Comparison of ENCODE assay signal across 11 cellular contexts in genomic region chr12:93908846-93909592, GRCh38.
A peak's percentile ranks its signal among the peaks of the same experiment; 100 is the strongest.
DNase-seq lines count a peak whose midpoint lies in the region; ATAC-seq and TF ChIP-seq lines count a peak whose summit lies in the region.
"Had no signal": no experiment of that assay in that cellular context is flagged by ENCODE, and none has a peak within 500 bp of the region (broad histone marks: within the 10 kb centered on the region; RNA-seq: fewer than 3 reads in every experiment).

No MANE protein-coding gene starts in this region.

- peak overlapping the region; percentile 17 for H2AFZ ChIP-seq in osteoblast (ENCODE audit: low read length)

- H3K36me3 ChIP-seq in colonic mucosa (no peaks in the 10 kb centered on the region), osteoblast (ENCODE audit: insufficient read depth, low read length) (no peaks in the 10 kb centered on the region)
- H3K36me3 ChIP-seq: suprapubic skin, WERI-Rb-1 had no signal

- H4K20me1 ChIP-seq in osteoblast (ENCODE audit: insufficient read depth, low read length), result no peaks in the 10 kb centered on the region

- no peak for ATAC-seq in stimulated activated naive CD8-positive, alpha-beta T cell treated with anti-CD3 and anti-CD28 coated beads, Interleukin-15, Interleukin-2, amounts not matched to agents 100 U/mL and 50 U/mL, for 24 hours
- ATAC-seq in GM18511 (IDR thresholded peaks at IDR 0.05; ENCODE audit: unreplicated experiment), result no peak

- H3K4me3 Mint-ChIP-seq in HFFc6, result no peak overlapping the region

- DNase-seq in HFFc6 (no peak), NCI-H446 (lab: John Stamatoyannopoulos, UW) (peak; percentile 70 to 88), colonic mucosa (peak; percentile 33), osteoblast (ENCODE audit: insufficient read length, low spot score, missing footprints) (no peak)
- DNase-seq in stimulated activated naive CD8-positive, alpha-beta T cell treated with anti-CD3 and anti-CD28 coated beads, Interleukin-15, Interleukin-2, amounts not matched to agents 100 U/mL and 50 U/mL, for 24 hours, result no peak
- no peak for DNase-seq in stimulated activated CD4-positive, alpha-beta T cell treated with anti-CD3 and anti-CD28 coated beads, Interleukin-2, amount 100 ng/mL, for 24 hours
- DNase-seq in stimulated activated naive CD4-positive, alpha-beta T cell (lab: John Stamatoyannopoulos, UW), result no peak
- DNase-seq: activated CD8-positive, alpha-beta memory T cell treated with anti-CD3 and anti-CD28 coated beads, Interleukin-2, amount 50 U/mL, for 48 hours; WERI-Rb-1 had no signal

- H3K4me3 ChIP-seq in colonic mucosa (no peak overlapping the region), osteoblast (ENCODE audit: insufficient read depth, low read length) (no peak overlapping the region)
- H3K4me3 ChIP-seq: suprapubic skin had no signal

- peak overlapping the region; percentile 37; the same call in 1 of the 2 replicates for H3K27ac Mint-ChIP-seq in HFFc6

- H3K9me3 ChIP-seq in colonic mucosa (no peaks in the 10 kb centered on the region), osteoblast (ENCODE audit: low read depth, low read length) (no peaks in the 10 kb centered on the region)
- H3K9me3 ChIP-seq: suprapubic skin had no signal

- H3K27ac ChIP-seq in colonic mucosa, result no peak overlapping the region
- H3K27ac ChIP-seq in osteoblast (ENCODE audit: low read depth, low read length), result no peak overlapping the region
- H3K27ac ChIP-seq: suprapubic skin, WERI-Rb-1 had no signal

- no peaks in the 10 kb centered on the region for H3K27me3 Mint-ChIP-seq in HFFc6 (ENCODE audit: insufficient read depth)

- H3K4me1 ChIP-seq in colonic mucosa (no peaks in the 10 kb centered on the region), osteoblast (ENCODE audit: insufficient read depth, low read length) (peaks cover 21% of the 10 kb centered on the region)
- H3K4me1 ChIP-seq: suprapubic skin had no signal

- H3K4me2 ChIP-seq in osteoblast (ENCODE audit: insufficient read depth, low read length), result peak overlapping the region; percentile 22

- H3K9me3 Mint-ChIP-seq in HFFc6, result no peaks in the 10 kb centered on the region

- intact Hi-C loops in colonic mucosa (cut with DNase I), result no loop called here

- TF ChIP-seq CTCF in HFFc6 (IDR thresholded peaks at IDR 0.05) (no peak), colonic mucosa (IDR thresholded peaks at IDR 0.05) (no peak), osteoblast (IDR thresholded peaks at IDR 0.05; ENCODE audit: extremely low read depth, low read depth, low read length) (no peak)

- no peaks in the 10 kb centered on the region for H3K27me3 ChIP-seq in colonic mucosa
- H3K27me3 ChIP-seq in osteoblast (ENCODE audit: insufficient read depth, low read length), result no peaks in the 10 kb centered on the region
- H3K27me3 ChIP-seq: suprapubic skin had no signal

- no peaks in the 10 kb centered on the region; the same call in 1 of the 2 replicates for H3K36me3 Mint-ChIP-seq in HFFc6 (ENCODE audit: low read depth)

- no peak overlapping the region for H3K9ac ChIP-seq in colonic mucosa (ENCODE audit: low read depth in 2 of 2, low read length in 2 of 2)

- peaks cover 51% of the 10 kb centered on the region for H3K4me1 Mint-ChIP-seq in HFFc6 (ENCODE audit: low read depth)

- H3K79me2 ChIP-seq in osteoblast (ENCODE audit: insufficient read depth, low read length), result no peaks in the 10 kb centered on the region

Comparison
In these comparisons a context has a peak if more than half of its experiments do, and no peak if none do; other contexts are left out.
1. DNase-seq: peak in NCI-H446 (2 of 2) and colonic mucosa (single experiment); none in HFFc6 (single experiment), osteoblast (single experiment), stimulated activated naive CD8-positive, alpha-beta T cell treated with anti-CD3 and anti-CD28 coated beads, Interleukin-15, Interleukin-2, amounts not matched to agents 100 U/mL and 50 U/mL, for 24 hours (single experiment), stimulated activated CD4-positive, alpha-beta T cell treated with anti-CD3 and anti-CD28 coated beads, Interleukin-2, amount 100 ng/mL, for 24 hours (0 of 2) and stimulated activated naive CD4-positive, alpha-beta T cell (0 of 6).